13 cellular contexts compared by ENCODE assay signal in the genomic region with DNA sequence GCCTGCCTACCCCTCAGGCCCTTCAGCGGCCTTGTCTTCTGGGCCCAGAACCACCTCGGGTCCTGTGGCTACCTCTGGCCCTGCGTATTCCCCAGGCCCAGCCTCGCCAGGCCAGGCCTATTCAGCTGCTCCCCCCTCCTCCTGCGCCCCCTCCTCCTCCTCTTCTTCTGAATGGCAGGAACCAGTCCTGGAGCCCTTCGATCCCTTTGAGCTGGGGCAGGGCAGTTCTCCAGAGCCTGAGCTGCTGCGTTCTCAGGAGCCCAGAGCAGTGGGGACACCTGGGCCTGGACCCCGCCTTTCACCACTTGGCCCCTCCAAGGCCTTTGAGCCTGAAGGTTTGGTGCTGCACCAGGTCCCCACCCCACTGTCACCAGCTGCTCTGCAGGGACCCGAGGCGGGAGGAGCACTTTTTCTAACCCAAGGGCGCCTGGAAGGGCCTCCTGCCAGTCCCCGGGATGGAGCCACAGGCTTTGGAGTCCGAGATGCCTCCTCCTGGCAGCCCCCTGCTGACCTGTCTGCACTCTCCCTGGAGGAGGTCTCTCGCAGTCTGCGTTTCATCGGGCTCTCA. TPM values are rescaled to one million over a fixed set of nuclear protein-coding genes. Genes with fewer than 3 reads are reported as not detected.
DNase-seq lines count a peak whose midpoint lies in the region; TF ChIP-seq lines count a peak whose summit lies in the region.
"Had no signal": no experiment of that assay in that cellular context is flagged by ENCODE, and none has a peak within 500 bp of the region (broad histone marks: within the 10 kb centered on the region; RNA-seq: fewer than 3 reads in every experiment).

No MANE protein-coding gene starts in this region.

- H3K79me2 ChIP-seq in osteoblast (ENCODE audit: insufficient read depth, low read length), result no peaks in the 10 kb centered on the region

- TF ChIP-seq POLR2A in transverse colon (IDR thresholded peaks at IDR 0.05), result no peak

- intact Hi-C loops in CD14-positive monocyte (cut with micrococcal nuclease), result loop anchor here in 1 of 2 donors (10.0 kb wide), 1 partner anchor 233 kb away; no protein-coding TSS in a partner anchor
- intact Hi-C loops in activated CD4-positive, alpha-beta memory T cell treated with anti-CD3 and anti-CD28 coated beads for 36 hours (cut with micrococcal nuclease), result loop anchor here (10.0 kb wide), 1 partner anchor 147 kb away; no protein-coding TSS in a partner anchor
- intact Hi-C loops in transverse colon (cut with DNase I; ENCODE audit: low total_unique reads), result no loop called here
- intact Hi-C loops in tibial artery (cut with DNase I; ENCODE audit: low total_unique reads), result no loop called here

- peaks cover 16% of the 10 kb centered on the region for H3K4me1 Mint-ChIP-seq in CD14-positive monocyte
- H3K4me1 Mint-ChIP-seq in endodermal cell, result peaks cover 4% of the 10 kb centered on the region
- peaks cover 14% of the 10 kb centered on the region for H3K4me1 Mint-ChIP-seq in activated CD4-positive, alpha-beta memory T cell treated with anti-CD3 and anti-CD28 coated beads for 36 hours (ENCODE audit: low read depth)

- H3K4me3 Mint-ChIP-seq in CD14-positive monocyte (no peak overlapping the region), endodermal cell (no peak overlapping the region)
- H3K4me3 Mint-ChIP-seq in activated CD4-positive, alpha-beta memory T cell treated with anti-CD3 and anti-CD28 coated beads for 36 hours, result no peak overlapping the region

- peaks cover 23% of the 10 kb centered on the region for H3K27me3 ChIP-seq in H7 (ENCODE audit: control insufficient read depth, insufficient read depth, low read length)
- H3K27me3 ChIP-seq in endodermal cell (ENCODE audit: control insufficient read depth, insufficient read depth, low read length, poor library complexity, severe bottlenecking), result peaks cover 14% of the 10 kb centered on the region
- no peaks in the 10 kb centered on the region for H3K27me3 ChIP-seq in osteoblast (ENCODE audit: insufficient read depth, low read length)
- no peaks in the 10 kb centered on the region for H3K27me3 ChIP-seq in transverse colon
- H3K27me3 ChIP-seq in tibial artery, result no peaks in the 10 kb centered on the region

- H3K4me3 ChIP-seq in H7 (ENCODE audit: insufficient read depth, low read depth, low read length), result no peak overlapping the region
- no peak overlapping the region for H3K4me3 ChIP-seq in endodermal cell (ENCODE audit: low read length)
- H3K4me3 ChIP-seq in osteoblast (ENCODE audit: insufficient read depth, low read length), result no peak overlapping the region
- H3K4me3 ChIP-seq in transverse colon, result no peak overlapping the region
- no peak overlapping the region for H3K4me3 ChIP-seq in tibial artery
- H3K4me3 ChIP-seq: A549, GM12878, GM23248 had no signal

- in situ Hi-C loops in transverse colon (cut with MboI; ENCODE audit: low pct_ligation_motif_present in 1 of 4, low pct_unique_long_range_greater_than_20kb in 1 of 4, low sequenced_read_pairs in 3 of 4), result no loop called here

- WGBS in endodermal cell (ENCODE audit: insufficient coverage in 1 of 2, insufficient read length in 1 of 2), 2 experiments, result 91 to 93% methylated on average over 15 to 16 of the region's 16 CpGs
- 92 to 100% methylated on average over 2 to 12 of the region's 16 CpGs for WGBS in transverse colon (ENCODE audit: low coverage in 1 of 2), 2 donors

- H3K27ac Mint-ChIP-seq in CD14-positive monocyte, result no peak overlapping the region
- H3K27ac Mint-ChIP-seq in endodermal cell, result no peak overlapping the region
- no peak overlapping the region for H3K27ac Mint-ChIP-seq in activated CD4-positive, alpha-beta memory T cell treated with anti-CD3 and anti-CD28 coated beads for 36 hours

- DNase-seq in CD14-positive monocyte (ENCODE audit: low spot score), result peak; percentile 27
- peak; percentile 48 for DNase-seq in H7
- peak; percentile 50 for DNase-seq in endodermal cell
- DNase-seq in osteoblast (ENCODE audit: insufficient read length, low spot score, missing footprints), result peak; percentile 69
- no peak for DNase-seq in activated CD4-positive, alpha-beta memory T cell treated with anti-CD3 and anti-CD28 coated beads for 36 hours
- no peak for DNase-seq in transverse colon
- DNase-seq in tibial artery, result no peak
- DNase-seq in cerebellar cortex (ENCODE audit: low spot score), result no peak
- DNase-seq: GM23248, IMR-90, KG1 had no signal

- H3K36me3 Mint-ChIP-seq in CD14-positive monocyte, result peaks cover 27 to 29% of the 10 kb centered on the region in 2 donors
- H3K36me3 Mint-ChIP-seq in endodermal cell (ENCODE audit: low read depth), result peaks cover 26% of the 10 kb centered on the region
- peaks cover 3% of the 10 kb centered on the region for H3K36me3 Mint-ChIP-seq in activated CD4-positive, alpha-beta memory T cell treated with anti-CD3 and anti-CD28 coated beads for 36 hours

- H3K9me3 Mint-ChIP-seq in CD14-positive monocyte (peaks cover 0 to 3% (median 0%) of the 10 kb centered on the region in 7 donors), endodermal cell (no peaks in the 10 kb centered on the region)
- no peaks in the 10 kb centered on the region for H3K9me3 Mint-ChIP-seq in activated CD4-positive, alpha-beta memory T cell treated with anti-CD3 and anti-CD28 coated beads for 36 hours

- no peak overlapping the region for H3K9ac ChIP-seq in endodermal cell (ENCODE audit: extremely low read depth, low read length, poor library complexity, severe bottlenecking)
- H3K9ac ChIP-seq: GM23248 had no signal

- POLR2A ChIA-PET in activated CD4-positive, alpha-beta memory T cell treated with anti-CD3 and anti-CD28 coated beads for 36 hours (lab: Charles Lee), result no interaction called here

- H3K4me2 ChIP-seq in osteoblast (ENCODE audit: insufficient read depth, low read length), result no peak overlapping the region
- H3K4me2 ChIP-seq: A549 had no signal

- TF ChIP-seq CTCF in CD14-positive monocyte (IDR thresholded peaks at IDR 0.05) (no peak), endodermal cell (conservative IDR thresholded peaks at IDR 0.05) (no peak), osteoblast (IDR thresholded peaks at IDR 0.05; ENCODE audit: extremely low read depth, low read depth, low read length) (no peak), transverse colon (IDR thresholded peaks at IDR 0.05) (no peak), tibial artery (IDR thresholded peaks at IDR 0.05) (no peak)

- H2AFZ ChIP-seq in osteoblast (ENCODE audit: low read length), result no peak overlapping the region
- H2AFZ ChIP-seq: GM23248 had no signal

- no peak for TF ChIP-seq EP300 in transverse colon (IDR thresholded peaks at IDR 0.05; ENCODE audit: low read depth)

- H3K4me1 ChIP-seq in endodermal cell (ENCODE audit: control insufficient read depth, insufficient read depth, low read length), result no peaks in the 10 kb centered on the region
- H3K4me1 ChIP-seq in osteoblast (ENCODE audit: insufficient read depth, low read length), result peaks cover 2% of the 10 kb centered on the region
- H3K4me1 ChIP-seq in transverse colon, result peaks cover 4 to 18% (median 14%) of the 10 kb centered on the region in 4 donors
- H3K4me1 ChIP-seq in tibial artery, result peaks cover 0 to 18% (median 8%) of the 10 kb centered on the region in 4 donors

- no peaks in the 10 kb centered on the region for H3K9me3 ChIP-seq in endodermal cell (ENCODE audit: control insufficient read depth, low read length)
- H3K9me3 ChIP-seq in osteoblast (ENCODE audit: low read depth, low read length), result no peaks in the 10 kb centered on the region
- no peaks in the 10 kb centered on the region for H3K9me3 ChIP-seq in transverse colon
- H3K9me3 ChIP-seq in tibial artery, result no peaks in the 10 kb centered on the region
- H3K9me3 ChIP-seq: A549 had no signal

- CTCF ChIA-PET in activated CD4-positive, alpha-beta memory T cell treated with anti-CD3 and anti-CD28 coated beads for 36 hours (lab: Charles Lee), result interaction anchor here (4.1 kb wide), 1 partner anchor 12 kb away, joined by 22 read pairs; no protein-coding TSS in a partner anchor

- no peaks in the 10 kb centered on the region for H4K20me1 ChIP-seq in osteoblast (ENCODE audit: insufficient read depth, low read length)

- H3K27me3 Mint-ChIP-seq in CD14-positive monocyte (ENCODE audit: low read depth in 3 of 3) (peaks cover 12 to 25% (median 24%) of the 10 kb centered on the region in 3 donors), endodermal cell (ENCODE audit: insufficient read depth) (peaks cover 34% of the 10 kb centered on the region)
- H3K27me3 Mint-ChIP-seq in activated CD4-positive, alpha-beta memory T cell treated with anti-CD3 and anti-CD28 coated beads for 36 hours, result peaks cover 1% of the 10 kb centered on the region

- H3K36me3 ChIP-seq in H7 (replicated peaks; ENCODE audit: control insufficient read depth, insufficient read depth, low read length), result peaks cover 10% of the 10 kb centered on the region
- H3K36me3 ChIP-seq in endodermal cell (ENCODE audit: control insufficient read depth, insufficient read depth, low read length), result peaks cover 33% of the 10 kb centered on the region
- peaks cover 19% of the 10 kb centered on the region for H3K36me3 ChIP-seq in osteoblast (ENCODE audit: insufficient read depth, low read length)
- H3K36me3 ChIP-seq in transverse colon, result no peaks in the 10 kb centered on the region
- peaks cover 0 to 31% (median 26%) of the 10 kb centered on the region in 3 donors for H3K36me3 ChIP-seq in tibial artery

- H3K27ac ChIP-seq in endodermal cell (ENCODE audit: low read depth, low read length) (no peak overlapping the region), osteoblast (ENCODE audit: low read depth, low read length) (no peak overlapping the region), transverse colon (no peak overlapping the region), tibial artery (no peak overlapping the region)
- H3K27ac ChIP-seq: A549, GM23248 had no signal

RNA-seq across cellular contexts. Expression of a gene that starts 14.7 kb away (rescaled TPM):
- under 1 TPM in 1 of 2 donors, not detected in 1; 0.08 TPM for polyA plus RNA-seq in CD14-positive monocyte
- total RNA-seq in H7 (2014; rRNA removed; shearing (Covaris generic)), result 7.2 and 9.5 TPM in 2 replicates
- total RNA-seq in endodermal cell, result 1 to 10 TPM; 6.0 to 8.1 TPM
- polyA plus RNA-seq in endodermal cell (2013, experiment 1 of 2), result 31.1 TPM
- polyA plus RNA-seq in endodermal cell (2013, experiment 2 of 2), result 25.1 TPM
- 1.4 and 2.4 TPM in 2 replicates for total RNA-seq in osteoblast
- 1 to 10 TPM; 1.4 to 2.8 TPM for total RNA-seq in activated CD4-positive, alpha-beta memory T cell treated with anti-CD3 and anti-CD28 coated beads for 36 hours
- 1 to 10 TPM in 3 of 4 donors, not detected in 1; 1.5 to 4.6 (median 2.2) TPM for total RNA-seq in transverse colon

RNA-seq across cellular contexts. Expression of a gene that starts 56.8 kb away (rescaled TPM):
- 100 to 1,000 TPM; 155 to 187 TPM for polyA plus RNA-seq in CD14-positive monocyte
- total RNA-seq in H7 (2014; rRNA removed; shearing (Covaris generic)), result 111 and 137 TPM in 2 replicates
- total RNA-seq in endodermal cell, result 10 to 100 TPM; 83.8 to 86.7 TPM
- 107 TPM for polyA plus RNA-seq in endodermal cell (2013, experiment 1 of 2)
- 93.5 TPM for polyA plus RNA-seq in endodermal cell (2013, experiment 2 of 2)
- 113 and 117 TPM in 2 replicates for total RNA-seq in osteoblast
- total RNA-seq in activated CD4-positive, alpha-beta memory T cell treated with anti-CD3 and anti-CD28 coated beads for 36 hours, result 100 to 1,000 TPM; 129 to 130 TPM
- 100 to 1,000 TPM in 2 of 4 donors, 10 to 100 TPM in 2; 92.8 to 233 (median 142) TPM for total RNA-seq in transverse colon

RNA-seq across cellular contexts. Expression of a gene that starts 57.1 kb away (rescaled TPM):
- polyA plus RNA-seq in CD14-positive monocyte, result 100 to 1,000 TPM; 186 to 200 TPM
- total RNA-seq in H7 (2014; rRNA removed; shearing (Covaris generic)), result 78.7 and 88.7 TPM in 2 replicates
- total RNA-seq in endodermal cell (10 to 100 TPM; 37.8 to 41.0 TPM), osteoblast (119 and 143 TPM in 2 replicates), transverse colon (100 to 1,000 TPM in 2 of 4 donors, 10 to 100 TPM in 2; 53.1 to 182 (median 133) TPM)
- 51.5 TPM for polyA plus RNA-seq in endodermal cell (2013, experiment 1 of 2)
- polyA plus RNA-seq in endodermal cell (2013, experiment 2 of 2), result 45.7 TPM
- 10 to 100 TPM; 73.8 to 78.1 TPM for total RNA-seq in activated CD4-positive, alpha-beta memory T cell treated with anti-CD3 and anti-CD28 coated beads for 36 hours

Comparison
In these comparisons a context has a peak if more than half of its experiments do, and no peak if none do; other contexts are left out.
1. DNase-seq: peak in CD14-positive monocyte (single experiment), H7 (single experiment), endodermal cell (single experiment) and osteoblast (single experiment); none in activated CD4-positive, alpha-beta memory T cell treated with anti-CD3 and anti-CD28 coated beads for 36 hours (single experiment), transverse colon (single experiment), tibial artery (0 of 2) and cerebellar cortex (single experiment).